In genomic region chrX:119565110-119565663, GRCh38 we compare ENCODE assay signal across 8 cellular contexts. TPM values are rescaled to one million over a fixed set of nuclear protein-coding genes. Genes with fewer than 3 reads are reported as not detected.
A peak's percentile ranks its signal among the peaks of the same experiment; 100 is the strongest.
DNase-seq lines count a peak whose midpoint lies in the region; ATAC-seq and TF ChIP-seq lines count a peak whose summit lies in the region.

TSS of gene STEEP1 (minus strand) at chrX:119565409. CDS start at chrX:119565355, 54 bp downstream.

- peak within 1 kb of the TSS; percentile 81 to 98 (median 96) for H3K27ac Mint-ChIP-seq in nephron

- H3K4me3 ChIP-seq in H7 (ENCODE audit: insufficient read depth, low read depth, low read length) (peak within 1 kb of the TSS; percentile 55), MG63 (peak within 1 kb of the TSS; percentile 74), fibroblast of the aortic adventitia (ENCODE audit: low read depth, low read length) (peak within 1 kb of the TSS; percentile 75)

- peaks cover 8% of the 10 kb centered on the region for H3K36me3 Mint-ChIP-seq in nephron (ENCODE audit: low read depth)

- TF ChIP-seq CTCF in fibroblast of the aortic adventitia (IDR thresholded peaks at IDR 0.05; ENCODE audit: insufficient read depth, low read length), result no peak
- no peak for TF ChIP-seq CTCF in nephron (IDR thresholded peaks at IDR 0.05; ENCODE audit: unreplicated experiment in 3 of 3)

- peak; percentile 91 for DNase-seq in Daoy (ENCODE audit: low read depth)
- DNase-seq in H7, result peak; percentile 83
- DNase-seq in MG63, result peak; percentile 90
- peak; percentile 79 to 81 for DNase-seq in SHP77 (lab: John Stamatoyannopoulos, UW)
- DNase-seq in activated T-helper 9 cell treated with anti-CD3 and anti-CD28 coated beads, Interleukin-2, amount 50 U/mL, for 16 hours (ENCODE audit: low read depth), result peak; percentile 78
- peak; percentile 93 for DNase-seq in fibroblast of the aortic adventitia (ENCODE audit: low read depth)
- DNase-seq in stimulated activated naive CD8-positive, alpha-beta T cell treated with anti-CD3 and anti-CD28 coated beads, Interleukin-15, Interleukin-2, amounts not matched to agents 100 U/mL and 50 U/mL, for 24 hours, result peak; percentile 86

- H3K9me3 ChIP-seq in MG63, result no peaks in the 10 kb centered on the region

- H3K27me3 ChIP-seq in H7 (ENCODE audit: control insufficient read depth, insufficient read depth, low read length), result no peaks in the 10 kb centered on the region
- no peaks in the 10 kb centered on the region for H3K27me3 ChIP-seq in MG63

- no peaks in the 10 kb centered on the region for H3K27me3 Mint-ChIP-seq in nephron (ENCODE audit: low read depth)

- peaks cover 13% of the 10 kb centered on the region for H3K4me1 Mint-ChIP-seq in nephron

- peaks cover 7% of the 10 kb centered on the region for H3K9me3 Mint-ChIP-seq in nephron

- H3K4me3 Mint-ChIP-seq in nephron, result peak within 1 kb of the TSS; percentile 94 to 98 (median 96)

- ATAC-seq in stimulated activated naive CD8-positive, alpha-beta T cell treated with anti-CD3 and anti-CD28 coated beads, Interleukin-15, Interleukin-2, amounts not matched to agents 100 U/mL and 50 U/mL, for 24 hours, result peak; percentile 97

- H3K36me3 ChIP-seq in H7 (replicated peaks; ENCODE audit: control insufficient read depth, insufficient read depth, low read length), result no peaks in the 10 kb centered on the region; the same call in 1 of the 2 replicates
- no peaks in the 10 kb centered on the region; the same call in 1 of the 2 replicates for H3K36me3 ChIP-seq in MG63

RNA-seq across cellular contexts. Expression of gene STEEP1, which starts in this region (rescaled TPM):
- total RNA-seq in Daoy (2014; rRNA removed; shearing (Covaris generic)), result 59.4 and 87.3 TPM in 2 replicates
- 36.4 and 44.0 TPM in 2 replicates for total RNA-seq in H7 (2014; rRNA removed; shearing (Covaris generic))
- total RNA-seq in MG63 (2014; rRNA removed; shearing (Covaris generic); ENCODE audit: low replicate concordance), result 50.8 and 60.2 TPM in 2 replicates
- 19.3 and 24.0 TPM in 2 replicates for total RNA-seq in fibroblast of the aortic adventitia (ENCODE audit: low replicate concordance)

Comparison
In these comparisons a context has a peak if more than half of its experiments do, and no peak if none do; other contexts are left out.
1. Peak in every context shown above with its lines: DNase-seq, ATAC-seq and H3K4me3 ChIP-seq.